In the genomic region with DNA sequence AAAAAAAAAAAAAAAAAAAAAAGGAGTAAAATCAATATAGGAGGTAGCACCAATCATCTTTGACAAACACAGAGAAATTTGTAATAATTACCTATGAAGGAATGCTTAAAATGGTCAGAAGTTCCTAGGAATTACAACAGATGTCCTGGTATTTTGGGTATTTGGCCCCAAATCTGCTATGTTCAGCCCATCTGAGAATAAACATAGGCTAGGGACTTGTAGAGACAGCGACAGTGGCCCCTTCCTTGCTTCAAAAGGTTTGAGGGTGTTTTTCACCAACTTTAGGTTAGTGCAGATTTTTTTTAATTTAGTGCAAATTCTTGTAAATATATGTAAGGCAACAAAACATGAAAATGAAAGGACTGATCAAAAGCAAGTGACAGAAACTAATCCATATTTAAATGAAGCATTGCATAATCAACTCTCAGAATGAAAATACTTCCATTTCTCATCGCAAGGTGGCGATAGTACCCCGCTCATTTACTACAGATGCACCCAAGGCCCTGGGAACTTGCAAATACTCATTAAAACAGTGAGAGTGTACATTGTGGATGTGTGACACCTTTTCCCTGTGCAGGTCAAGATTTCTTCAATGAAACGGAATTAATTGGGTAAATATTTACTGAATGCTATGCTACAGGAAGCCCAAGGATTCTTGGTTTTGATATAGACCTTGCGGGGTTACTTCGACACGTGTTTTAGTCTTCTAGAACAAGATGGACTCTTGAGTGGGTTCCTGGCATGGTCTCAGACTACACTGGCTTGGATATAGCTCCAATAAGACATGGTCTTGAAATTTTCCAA, we compare ENCODE assay signal across 8 cellular contexts. TPM values are rescaled to one million over a fixed set of nuclear protein-coding genes. Genes with fewer than 3 reads are reported as not detected.
A peak's percentile ranks its signal among the peaks of the same experiment; 100 is the strongest.
DNase-seq lines count a peak whose midpoint lies in the region; ATAC-seq and TF ChIP-seq lines count a peak whose summit lies in the region.

No MANE protein-coding gene starts in this region.

- H3K27me3 ChIP-seq in dorsolateral prefrontal cortex (no peaks in the 10 kb centered on the region), mesenchymal stem cell (ENCODE audit: control insufficient read depth in 1 of 2, insufficient read depth in 1 of 2, low read length in 2 of 2) (peaks cover 0 to 5% of the 10 kb centered on the region in 2 experiments)

- no peak overlapping the region for H3K4me2 ChIP-seq in mesenchymal stem cell (ENCODE audit: low read length, poor library complexity, severe bottlenecking)

- H3K4me3 ChIP-seq in AG10803 (ENCODE audit: low read length) = no peak overlapping the region
- H3K4me3 ChIP-seq in dorsolateral prefrontal cortex = no peak overlapping the region
- H3K4me3 ChIP-seq in mesenchymal stem cell (ENCODE audit: insufficient read depth in 1 of 2, low read depth in 1 of 2, low read length in 2 of 2) = no peak overlapping the region

- H2BK12ac ChIP-seq in mesenchymal stem cell (ENCODE audit: low read length in 2 of 2) = no peak overlapping the region

- H3K4ac ChIP-seq in mesenchymal stem cell (ENCODE audit: low read depth in 1 of 2, low read length in 2 of 2) = no peak overlapping the region

- no peaks in the 10 kb centered on the region for H3K9me3 ChIP-seq in mesenchymal stem cell (ENCODE audit: control insufficient read depth, low read length)

- H3K27me3 Mint-ChIP-seq in stimulated activated memory B cell treated with anti-CD40 and anti-IgM and Interleukin-4, amounts not matched to agents 10 μg/mL and 1 μg/mL and 100 μg/mL, for 72 hours = peaks cover 12% of the 10 kb centered on the region

- H2BK15ac ChIP-seq in mesenchymal stem cell (ENCODE audit: low read depth, poor library complexity, severe bottlenecking) = no peak overlapping the region

- 65% methylated on average over 6 of the region's 8 CpGs for whole genome bisulfite sequencing in mesenchymal stem cell

- no peaks in the 10 kb centered on the region for H3K36me3 Mint-ChIP-seq in stimulated activated memory B cell treated with anti-CD40 and anti-IgM and Interleukin-4, amounts not matched to agents 10 μg/mL and 1 μg/mL and 100 μg/mL, for 72 hours

- intact Hi-C loops in dorsolateral prefrontal cortex (cut with DNase I) = loop anchor here (5.0 to 10.0 kb wide), 5 partner anchors 290 to 1308 kb away; no protein-coding TSS in a partner anchor

- ATAC-seq in GM18870 (IDR thresholded peaks at IDR 0.05; ENCODE audit: unreplicated experiment) = peak; percentile 80
- ATAC-seq in HG03103 (IDR thresholded peaks at IDR 0.05; ENCODE audit: low read depth, unreplicated experiment) = peak; percentile 85
- peak; percentile 75 for ATAC-seq in stimulated activated memory B cell treated with anti-CD40 and anti-IgM and Interleukin-4, amounts not matched to agents 10 μg/mL and 1 μg/mL and 100 μg/mL, for 72 hours

- no peak overlapping the region for H4K91ac ChIP-seq in mesenchymal stem cell (ENCODE audit: low read length)

- H3K27ac Mint-ChIP-seq in stimulated activated memory B cell treated with anti-CD40 and anti-IgM and Interleukin-4, amounts not matched to agents 10 μg/mL and 1 μg/mL and 100 μg/mL, for 72 hours = no peak overlapping the region

- H3K23ac ChIP-seq in mesenchymal stem cell (ENCODE audit: low read length in 2 of 2) = no peak overlapping the region

- H3K9me3 Mint-ChIP-seq in stimulated activated memory B cell treated with anti-CD40 and anti-IgM and Interleukin-4, amounts not matched to agents 10 μg/mL and 1 μg/mL and 100 μg/mL, for 72 hours = no peaks in the 10 kb centered on the region

- DNase-seq in AG10803 (ENCODE audit: low read depth) (peak; percentile 64), NCI-H446 treated with DMSO at 0.1 percent for 48 hours (lab: John Stamatoyannopoulos, UW) (peak; percentile 42), dorsolateral prefrontal cortex (peak in 2 of 10 donors; percentile 34 to 60), mesenchymal stem cell (peak; percentile 69)
- DNase-seq in activated CD4-positive, alpha-beta T cell treated with anti-CD3 and anti-CD28 coated beads for 1 hour = peak; percentile 32

- no peaks in the 10 kb centered on the region for H3K79me1 ChIP-seq in mesenchymal stem cell (replicated peaks; ENCODE audit: low read length, poor library complexity, severe bottlenecking)

- no peak overlapping the region for H3K9ac ChIP-seq in mesenchymal stem cell (ENCODE audit: low read length)

- H3K27ac ChIP-seq in dorsolateral prefrontal cortex = no peak overlapping the region
- H3K27ac ChIP-seq in mesenchymal stem cell (ENCODE audit: low read length, poor library complexity, severe bottlenecking) = no peak overlapping the region

- TF ChIP-seq CTCF in AG10803 (conservative IDR thresholded peaks at IDR 0.05; ENCODE audit: low read length) (peak; percentile 80), dorsolateral prefrontal cortex (IDR thresholded peaks at IDR 0.05 in 54 of 56, conservative IDR thresholded peaks at IDR 0.05 in 2 of 56; ENCODE audit: low read depth in 1 of 56, partially characterized antibody in 56 of 56) (peak; percentile 80 to 98 (median 90))

- no peak overlapping the region for H2AK5ac ChIP-seq in mesenchymal stem cell (ENCODE audit: low read length, severe bottlenecking)

- H2BK5ac ChIP-seq in mesenchymal stem cell (ENCODE audit: low read depth, low read length, poor library complexity, severe bottlenecking) = no peak overlapping the region

- no peak overlapping the region for H2BK120ac ChIP-seq in mesenchymal stem cell (ENCODE audit: low read depth, low read length)

- H3K14ac ChIP-seq in mesenchymal stem cell (ENCODE audit: low read length in 2 of 2) = no peak overlapping the region

- no peak overlapping the region for H4K8ac ChIP-seq in mesenchymal stem cell (ENCODE audit: low read length)

- H3K4me1 ChIP-seq in mesenchymal stem cell (ENCODE audit: control insufficient read depth, insufficient read depth, low read depth, low read length) = no peaks in the 10 kb centered on the region

- H3K4me3 Mint-ChIP-seq in stimulated activated memory B cell treated with anti-CD40 and anti-IgM and Interleukin-4, amounts not matched to agents 10 μg/mL and 1 μg/mL and 100 μg/mL, for 72 hours = no peak overlapping the region

- no peaks in the 10 kb centered on the region for H3K36me3 ChIP-seq in mesenchymal stem cell (ENCODE audit: control insufficient read depth in 1 of 2, insufficient read depth in 2 of 2, low read depth in 1 of 2, low read length in 2 of 2)

- H3K4me1 Mint-ChIP-seq in stimulated activated memory B cell treated with anti-CD40 and anti-IgM and Interleukin-4, amounts not matched to agents 10 μg/mL and 1 μg/mL and 100 μg/mL, for 72 hours = no peaks in the 10 kb centered on the region

- H3K18ac ChIP-seq in mesenchymal stem cell (ENCODE audit: low read depth in 1 of 2, low read length in 2 of 2) = no peak overlapping the region

- no peak overlapping the region for H2AFZ ChIP-seq in mesenchymal stem cell (ENCODE audit: low read depth, low read length)

RNA-seq across cellular contexts. Expression of a gene that starts 44.6 kb away (rescaled TPM):
- total RNA-seq in dorsolateral prefrontal cortex = 1 to 10 TPM in 50 of 120 experiments, under 1 TPM in 69, not detected in 1; 0.26 to 3.3 (median 0.89) TPM
- polyA plus RNA-seq in mesenchymal stem cell (2013, experiment 1 of 2) = 0.94 TPM
- polyA plus RNA-seq in mesenchymal stem cell (2013, experiment 2 of 2) = 0.84 TPM
